Comparison of ENCODE assay signal across 22 cellular contexts in the genomic region with DNA sequence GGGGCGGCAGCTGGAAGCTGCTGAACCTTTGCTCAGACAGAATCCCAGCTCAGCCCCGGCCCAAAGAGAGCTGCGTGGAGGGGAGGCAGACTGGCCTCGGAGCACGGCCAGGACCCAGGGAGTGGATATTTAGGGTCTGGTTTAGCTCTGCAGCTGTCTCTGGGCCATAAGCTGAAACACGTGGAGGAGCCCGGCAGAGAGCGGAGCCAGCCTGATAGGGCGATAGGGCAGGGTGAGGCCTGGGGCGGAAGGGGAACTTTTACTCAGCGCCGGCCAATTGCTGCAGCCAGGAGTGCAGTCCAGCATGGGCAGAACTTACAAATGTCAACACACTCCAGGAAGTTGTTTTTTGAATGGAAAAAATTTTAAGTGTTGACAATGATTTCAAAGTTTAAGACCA. TPM values are rescaled to one million over a fixed set of nuclear protein-coding genes. Genes with fewer than 3 reads are reported as not detected.
DNase-seq lines count a peak whose midpoint lies in the region; ATAC-seq and TF ChIP-seq lines count a peak whose summit lies in the region.
"Had no signal": no experiment of that assay in that cellular context is flagged by ENCODE, and none has a peak within 500 bp of the region (broad histone marks: within the 10 kb centered on the region; RNA-seq: fewer than 3 reads in every experiment).

No MANE protein-coding gene starts in this region.

- BruUV-seq in Caco-2 (replicated peaks; lab: Mats Ljungman, UMichigan): no TSS peak

- TF ChIP-seq CTCF in natural killer cell (IDR thresholded peaks at IDR 0.05) (no peak), nephron progenitor cell (IDR thresholded peaks at IDR 0.05) (no peak), Caco-2 (IDR thresholded peaks at IDR 0.05; ENCODE audit: insufficient read depth in 1 of 2, low read depth in 1 of 2, low read length in 1 of 2, severe bottlenecking in 1 of 2, unreplicated experiment in 1 of 2) (no peak)

- no peaks in the 10 kb centered on the region for H3K36me3 Mint-ChIP-seq in natural killer cell treated with Interleukin-12 subunit alpha and Interleukin-12 subunit beta and Interleukin-15 and Interleukin-18, amount 100 ng/mL, for 72 hours
- H3K36me3 Mint-ChIP-seq in natural killer cell (no peaks in the 10 kb centered on the region), nephron progenitor cell (ENCODE audit: low read depth) (peaks cover 8% of the 10 kb centered on the region), Caco-2 (ENCODE audit: insufficient read depth, unreplicated experiment) (no peaks in the 10 kb centered on the region)
- H3K36me3 Mint-ChIP-seq: CD8-positive, alpha-beta T cell had no signal

- H3K36me3 ChIP-seq in rectal smooth muscle tissue (ENCODE audit: control insufficient read depth, insufficient read depth, low read length) (no peaks in the 10 kb centered on the region), Caco-2 (ENCODE audit: control insufficient read depth, insufficient read depth, low read length) (no peaks in the 10 kb centered on the region)
- H3K36me3 ChIP-seq: BLaER1 had no signal

- no peak overlapping the region for H3K4me3 Mint-ChIP-seq in natural killer cell treated with Interleukin-12 subunit alpha and Interleukin-12 subunit beta and Interleukin-15 and Interleukin-18, amount 100 ng/mL, for 72 hours
- H3K4me3 Mint-ChIP-seq in natural killer cell (no peak overlapping the region), nephron progenitor cell (no peak overlapping the region), Caco-2 (ENCODE audit: unreplicated experiment) (no peak overlapping the region)
- H3K4me3 Mint-ChIP-seq: B cell; CD4-positive, CD25-positive, alpha-beta regulatory T cell; CD8-positive, alpha-beta T cell; H9 had no signal

- peaks cover 19 to 20% of the 10 kb centered on the region in 2 donors for H3K27me3 Mint-ChIP-seq in natural killer cell treated with Interleukin-12 subunit alpha and Interleukin-12 subunit beta and Interleukin-15 and Interleukin-18, amount 100 ng/mL, for 72 hours
- H3K27me3 Mint-ChIP-seq in natural killer cell (ENCODE audit: low read depth in 2 of 2) (peaks cover 20 to 21% of the 10 kb centered on the region in 2 donors), nephron progenitor cell (ENCODE audit: low read depth, poor library complexity) (peaks cover 25% of the 10 kb centered on the region), Caco-2 (ENCODE audit: insufficient read depth, unreplicated experiment) (peaks cover 12% of the 10 kb centered on the region)

- no peaks in the 10 kb centered on the region for H3K9me3 Mint-ChIP-seq in natural killer cell treated with Interleukin-12 subunit alpha and Interleukin-12 subunit beta and Interleukin-15 and Interleukin-18, amount 100 ng/mL, for 72 hours
- no peaks in the 10 kb centered on the region for H3K9me3 Mint-ChIP-seq in natural killer cell
- peaks cover 45% of the 10 kb centered on the region for H3K9me3 Mint-ChIP-seq in nephron progenitor cell
- H3K9me3 Mint-ChIP-seq in Caco-2 (ENCODE audit: unreplicated experiment): peaks cover 19% of the 10 kb centered on the region
- H3K9me3 Mint-ChIP-seq: CD8-positive, alpha-beta T cell had no signal

- no peak overlapping the region for H3K27ac Mint-ChIP-seq in natural killer cell treated with Interleukin-12 subunit alpha and Interleukin-12 subunit beta and Interleukin-15 and Interleukin-18, amount 100 ng/mL, for 72 hours
- H3K27ac Mint-ChIP-seq in natural killer cell: no peak overlapping the region
- H3K27ac Mint-ChIP-seq in nephron progenitor cell: peak overlapping the region; percentile 79
- no peak overlapping the region for H3K27ac Mint-ChIP-seq in Caco-2 (ENCODE audit: unreplicated experiment)
- H3K27ac Mint-ChIP-seq: B cell; CD4-positive, CD25-positive, alpha-beta regulatory T cell; CD8-positive, alpha-beta T cell had no signal

- POLR2A ChIA-PET in Caco-2 (lab: Charles Lee): no interaction called here

- H3K27me3 ChIP-seq in rectal smooth muscle tissue (ENCODE audit: control insufficient read depth, insufficient read depth, low read length): no peaks in the 10 kb centered on the region
- no peaks in the 10 kb centered on the region for H3K27me3 ChIP-seq in Caco-2 (replicated peaks; ENCODE audit: control insufficient read depth, insufficient read depth, low read length)
- H3K27me3 ChIP-seq: BLaER1 had no signal

- peak overlapping the region; percentile 10 for H3K27ac ChIP-seq in rectal smooth muscle tissue (ENCODE audit: low read depth, low read length)
- H3K27ac ChIP-seq: 22Rv1, BLaER1, C4-2B, GM23248 had no signal

- ATAC-seq in natural killer cell treated with Interleukin-12 subunit alpha and Interleukin-12 subunit beta and Interleukin-15 and Interleukin-18, amount 100 ng/mL, for 72 hours: peak in 1 of 2 donors; percentile 20
- no peak for ATAC-seq in natural killer cell
- no peak for ATAC-seq in HG02938 (IDR thresholded peaks at IDR 0.05; ENCODE audit: unreplicated experiment)
- ATAC-seq: CD8-positive, alpha-beta T cell; GM12878; HCT116 had no signal

- no peaks in the 10 kb centered on the region for H3K4me1 Mint-ChIP-seq in natural killer cell treated with Interleukin-12 subunit alpha and Interleukin-12 subunit beta and Interleukin-15 and Interleukin-18, amount 100 ng/mL, for 72 hours (ENCODE audit: low read depth in 2 of 2)
- H3K4me1 Mint-ChIP-seq in natural killer cell (no peaks in the 10 kb centered on the region), nephron progenitor cell (peaks cover 16% of the 10 kb centered on the region), Caco-2 (ENCODE audit: low read depth, unreplicated experiment) (no peaks in the 10 kb centered on the region)
- H3K4me1 Mint-ChIP-seq: B cell had no signal

- DNase-seq in natural killer cell treated with Interleukin-12 subunit alpha and Interleukin-12 subunit beta and Interleukin-15 and Interleukin-18, amount 100 ng/mL, for 72 hours (ENCODE audit: low spot score): peak; percentile 51
- no peak for DNase-seq in natural killer cell
- no peak for DNase-seq in nephron progenitor cell
- DNase-seq in Caco-2: no peak
- DNase-seq in cardiac septum (ENCODE audit: low spot score): no peak
- DNase-seq: CD4-positive, CD25-positive, alpha-beta regulatory T cell; CD8-positive, alpha-beta T cell; DMS 273 treated with DMSO at 0.1 percent for 48 hours; DMS79; EL; GDM1; GM23248; H9 had no signal

- H3K9me3 ChIP-seq in Caco-2: peaks cover 8% of the 10 kb centered on the region; the same call in 1 of the 2 replicates

- H3K9ac ChIP-seq in rectal smooth muscle tissue (ENCODE audit: low read length): no peak overlapping the region
- H3K9ac ChIP-seq: BLaER1, GM23248 had no signal

- intact Hi-C loops in natural killer cell (cut with micrococcal nuclease) (no loop called here), Caco-2 (cut with micrococcal nuclease; ENCODE audit: unreplicated experiment) (no loop called here), cardiac septum (cut with DNase I) (no loop called here)

- CTCF ChIA-PET in Caco-2 (lab: Charles Lee): interaction anchor here (0.7 kb wide), 1 partner anchor 20 kb away, joined by 3 read pairs; no protein-coding TSS in a partner anchor

- H3K4me1 ChIP-seq in rectal smooth muscle tissue (ENCODE audit: control insufficient read depth, insufficient read depth, low read length) (no peaks in the 10 kb centered on the region), Caco-2 (no peaks in the 10 kb centered on the region)

- H3K4me3 ChIP-seq in rectal smooth muscle tissue (ENCODE audit: low read length) (no peak overlapping the region), Caco-2 (ENCODE audit: low read depth, low read length) (no peak overlapping the region)
- H3K4me3 ChIP-seq: BLaER1, GM12878, GM23248 had no signal

RNA-seq across cellular contexts. Expression of a gene that starts 50.2 kb away (rescaled TPM):
- not detected for total RNA-seq in natural killer cell treated with Interleukin-12 subunit alpha and Interleukin-12 subunit beta and Interleukin-15 and Interleukin-18, amount 100 ng/mL, for 72 hours
- total RNA-seq in natural killer cell (not detected), Caco-2 (2022) (not detected in 2 replicates), cardiac septum (not detected)
- total RNA-seq: B cell; CD4-positive, CD25-positive, alpha-beta regulatory T cell; CD8-positive, alpha-beta T cell; GM12878; GM23248; H4; H9 had no signal
